32 cellular contexts compared by ENCODE assay signal in genomic region chr12:3556716-3557115, GRCh38.
"Had no signal": no experiment of that assay in that cellular context is flagged by ENCODE, and none has a peak within 500 bp of the region (broad histone marks: within the 10 kb centered on the region; RNA-seq: fewer than 3 reads in every experiment).

No MANE protein-coding gene starts in this region.

- H3K9me3 ChIP-seq: adrenal gland, body of pancreas, breast epithelium had no signal

- H3K36me3 ChIP-seq: adrenal gland, brain microvascular endothelial cell, breast epithelium had no signal

- ATAC-seq: activated CD8-positive, alpha-beta T cell treated with anti-CD3 and anti-CD28 coated beads for 36 hours; activated naive CD4-positive, alpha-beta T cell treated with anti-CD3 and anti-CD28 coated beads, Interleukin-2, amount 50 U/mL, for 72 hours; activated T-cell treated with anti-CD3 and anti-CD28 coated beads, Interleukin-2, amount 50 U/mL, for 4 hours; activated T-cell treated with anti-CD3 and anti-CD28 coated beads, Interleukin-2, amount 50 U/mL, for 72 hours; activated T-helper 17 cell treated with anti-CD3 and anti-CD28 coated beads, Interleukin-2, amount 50 U/mL, for 72 hours; body of pancreas had no signal

- H3K27me3 ChIP-seq: body of pancreas, brain microvascular endothelial cell had no signal

- FAIRE-seq: astrocyte, TTC549 had no signal

- H3K4me3 ChIP-seq: adrenal gland, body of pancreas, breast epithelium had no signal

- H3K27ac ChIP-seq: adrenal gland, body of pancreas, brain microvascular endothelial cell, breast epithelium, VCaP had no signal

- DNase-seq: activated B cell treated with CpG ODN at 0.5 μM for 24 hours; activated CD4-positive, alpha-beta memory T cell treated with anti-CD3 and anti-CD28 coated beads for 36 hours; activated CD4-positive, alpha-beta T cell treated with anti-CD3 and anti-CD28 coated beads for 4 hours; activated CD4-positive, alpha-beta T cell treated with anti-CD3 and anti-CD28 coated beads, Interleukin-2, amount 10 ng/mL, durations not matched to agents 24 days and 14 days; activated CD4-positive, alpha-beta T cell treated with anti-CD3 and anti-CD28 coated beads, Interleukin-2, amount 50 U/mL, for 1 hour; activated CD4-positive, alpha-beta T cell treated with anti-CD3 and anti-CD28 coated beads, Interleukin-2, amount 50 U/mL, for 4 hours; activated CD4-positive, CD25-positive, alpha-beta regulatory T cell treated with anti-CD3 and anti-CD28 coated beads, Interleukin-2, amount 50 U/mL, for 72 hours; activated CD8-positive, alpha-beta memory T cell treated with anti-CD3 and anti-CD28 coated beads, Interleukin-2, amount 50 U/mL, for 4 hours; activated CD8-positive, alpha-beta T cell treated with anti-CD3 and anti-CD28 coated beads for 36 hours; activated gamma-delta T cell treated with Interleukin-2 at 50 U/mL for 16 hours; activated naive CD4-positive, alpha-beta T cell; activated naive CD4-positive, alpha-beta T cell treated with anti-CD3 and anti-CD28 coated beads for 36 hours; activated naive CD4-positive, alpha-beta T cell treated with anti-CD3 and anti-CD28 coated beads, Interleukin-2, amount 50 U/mL, for 16 hours; activated naive CD8-positive, alpha-beta T cell treated with anti-CD3 and anti-CD28 coated beads for 36 hours; activated T-cell treated with anti-CD3 and anti-CD28 coated beads for 4 hours; activated T-cell treated with anti-CD3 and anti-CD28 coated beads, Interleukin-2, amount 50 U/mL, for 1 hour; activated T-cell treated with anti-CD3 and anti-CD28 coated beads, Interleukin-2, amount 50 U/mL, for 4 hours; activated T-cell treated with anti-CD3 and anti-CD28 coated beads, Interleukin-2, amount 50 U/mL, for 72 hours; adrenal gland; amniotic stem cell; body of pancreas; brain microvascular endothelial cell; central memory CD4-positive, alpha-beta T cell; T-helper 1 cell; T-helper 2 cell; T-helper 9 cell had no signal

- H3K4me1 ChIP-seq: adrenal gland, body of pancreas, breast epithelium had no signal
